In genomic region chr12:110699591-110700445, GRCh38 we compare ENCODE assay signal across 1 cellular context.
TF ChIP-seq lines count a peak whose summit lies in the region.

No MANE protein-coding gene starts in this region.

TF ChIP-seq in K562, 482 proteins besides CTCF, POLR2A, EP300 and RAD21 (continued from another document):
- TF ChIP-seq ATF3 (IDR thresholded peaks at IDR 0.05) = no peak
- TF ChIP-seq ATF3 (CRISPR knock-in tag; conservative IDR thresholded peaks at IDR 0.05) = 0 out of 2 replicates have a peak, but pooled peaks have one; percentile 36
- no peak for TF ChIP-seq ZNF316 (IDR thresholded peaks at IDR 0.05)
- no peak for TF ChIP-seq CHD1 (IDR thresholded peaks at IDR 0.05; ENCODE audit: low read length)
- no peak for TF ChIP-seq PRPF4 (IDR thresholded peaks at IDR 0.05; ENCODE audit: insufficient read depth, low read depth, low read length, poor library complexity, severe bottlenecking)
- TF ChIP-seq ZNF766 (CRISPR knock-in tag; conservative IDR thresholded peaks at IDR 0.05) = peak; percentile 19; the same call in 1 of the 2 replicates
- no peak for TF ChIP-seq ATF1 (CRISPR knock-in tag; IDR thresholded peaks at IDR 0.05)
- peak; percentile 42; the same call in 1 of the 2 replicates for TF ChIP-seq ATF1 (tag; IDR thresholded peaks at IDR 0.05)
- TF ChIP-seq ARID1B (IDR thresholded peaks at IDR 0.05) = peak; percentile 34
- peak; percentile 65 for TF ChIP-seq ZFP36 (IDR thresholded peaks at IDR 0.05; ENCODE audit: low read depth, low read length, partially characterized antibody)
- TF ChIP-seq MTA3 (IDR thresholded peaks at IDR 0.05; ENCODE audit: borderline replicate concordance) = peak; percentile 21; the same call in 1 of the 2 replicates
- TF ChIP-seq PCBP2 (IDR thresholded peaks at IDR 0.05; ENCODE audit: low read depth, low read length, poor library complexity, severe bottlenecking) = no peak
- TF ChIP-seq CXXC5 (CRISPR knock-in tag; IDR thresholded peaks at IDR 0.05) = peak; percentile 58; the same call in 1 of the 2 replicates
- TF ChIP-seq SMARCE1 (IDR thresholded peaks at IDR 0.05) = peak; percentile 17; the same call in 1 of the 2 replicates
- TF ChIP-seq BCOR (IDR thresholded peaks at IDR 0.05) = peak; percentile 40; the same call in 1 of the 2 replicates
- peak; percentile 12; the same call in 1 of the 2 replicates for TF ChIP-seq NFRKB (IDR thresholded peaks at IDR 0.05; ENCODE audit: low read depth)
- 0 out of 2 replicates have a peak, but pooled peaks have one; percentile 44 for TF ChIP-seq NR4A1 (CRISPR knock-in tag; IDR thresholded peaks at IDR 0.05)
- no peak for TF ChIP-seq NR4A1 (tag; IDR thresholded peaks at IDR 0.05)
- 0 out of 2 replicates have a peak, but pooled peaks have one; percentile 13 for TF ChIP-seq HMBOX1 (IDR thresholded peaks at IDR 0.05)
- TF ChIP-seq U2AF1 (optimal IDR thresholded peaks at IDR 0.05; ENCODE audit: low read depth, low read length) = no peak
- TF ChIP-seq SMARCC2 (IDR thresholded peaks at IDR 0.05; ENCODE audit: low read depth) = no peak
- peak; percentile 58; the same call in 1 of the 2 replicates for TF ChIP-seq SOX6 (IDR thresholded peaks at IDR 0.05)
- TF ChIP-seq MEIS2 (IDR thresholded peaks at IDR 0.05; ENCODE audit: partially characterized antibody) = peak; percentile 17
- peak; percentile 63 to 70 for TF ChIP-seq NRF1 (conservative IDR thresholded peaks at IDR 0.05 in 1 of 2, IDR thresholded peaks at IDR 0.05 in 1 of 2)
- TF ChIP-seq L3MBTL2 (IDR thresholded peaks at IDR 0.05) = peak; percentile 80
- TF ChIP-seq RBBP5 (IDR thresholded peaks at IDR 0.05; ENCODE audit: borderline replicate concordance, insufficient read depth, low read length, poor library complexity, severe bottlenecking) = peak; percentile 2
- TF ChIP-seq TEAD1 (CRISPR knock-in tag; IDR thresholded peaks at IDR 0.05) = 0 out of 4 replicates have a peak, but pooled peaks of 1 of the 2 experiments have one; percentile 33
- TF ChIP-seq SMARCA4 (IDR thresholded peaks at IDR 0.05) = peak; percentile 58
- peak; percentile 77 for TF ChIP-seq NFIX (CRISPR knock-in tag; IDR thresholded peaks at IDR 0.05; ENCODE audit: low read depth)
- TF ChIP-seq ZNF655 (CRISPR knock-in tag; IDR thresholded peaks at IDR 0.05) = no peak
- no peak for TF ChIP-seq ELK1 (CRISPR knock-in tag; IDR thresholded peaks at IDR 0.05)
- TF ChIP-seq ADNP (tag; IDR thresholded peaks at IDR 0.05) = 0 out of 2 replicates have a peak, but pooled peaks have one; percentile 42
- TF ChIP-seq MYC (IDR thresholded peaks at IDR 0.05; ENCODE audit: low read depth, low read length) = peak; percentile 29; the same call in 1 of the 2 replicates
- no peak for TF ChIP-seq MYC (CRISPR knock-in tag; IDR thresholded peaks at IDR 0.05; ENCODE audit: borderline replicate concordance, low read depth)
- no peak for TF ChIP-seq TSC22D4 (tag; IDR thresholded peaks at IDR 0.05)
- peak; percentile 47; the same call in 1 of the 2 replicates for TF ChIP-seq CREM (IDR thresholded peaks at IDR 0.05; ENCODE audit: low read depth)
- TF ChIP-seq ZNF592 (IDR thresholded peaks at IDR 0.05) = 0 out of 2 replicates have a peak, but pooled peaks have one; percentile 63
